10 cellular contexts compared by ENCODE assay signal in genomic region chr11:107912415-107912814, GRCh38. TPM values are rescaled to one million over a fixed set of nuclear protein-coding genes. Genes with fewer than 3 reads are reported as not detected.
A peak's percentile ranks its signal among the peaks of the same experiment; 100 is the strongest.
DNase-seq lines count a peak whose midpoint lies in the region; TF ChIP-seq lines count a peak whose summit lies in the region.
"Not testable (repeated sequence)": the region's sequence is repeated elsewhere in the genome, so short reads cannot be mapped to it uniquely, and the experiment has no call there.
"Had no signal": no experiment of that assay in that cellular context is flagged by ENCODE, and none has a peak within 500 bp of the region (broad histone marks: within the 10 kb centered on the region; RNA-seq: fewer than 3 reads in every experiment).

No MANE protein-coding gene starts in this region.

- not testable (repeated sequence) for H3K36me3 Mint-ChIP-seq in activated CD4-positive, alpha-beta T cell treated with anti-CD3 and anti-CD28 coated beads, Interleukin-2, amount 10 ng/mL, durations not matched to agents 24 days and 14 days (ENCODE audit: low read depth)

- H3K4me3 Mint-ChIP-seq in activated CD4-positive, alpha-beta T cell treated with anti-CD3 and anti-CD28 coated beads, Interleukin-2, amount 10 ng/mL, durations not matched to agents 24 days and 14 days, result not testable (repeated sequence)

- H3K36me3 ChIP-seq in testis (ENCODE audit: low read depth, missing control alignments), result not testable (repeated sequence)

- H3K4me3 ChIP-seq in testis, result peak overlapping the region; percentile 29 to 38

- not testable (repeated sequence) for H3K9me3 ChIP-seq in testis

- not testable (repeated sequence) for TF ChIP-seq POLR2A in testis (IDR thresholded peaks at IDR 0.05)

- not testable (repeated sequence) for TF ChIP-seq CTCF in testis (IDR thresholded peaks at IDR 0.05)

- not testable (repeated sequence) for H3K4me1 Mint-ChIP-seq in activated CD4-positive, alpha-beta T cell treated with anti-CD3 and anti-CD28 coated beads, Interleukin-2, amount 10 ng/mL, durations not matched to agents 24 days and 14 days

- not testable (repeated sequence) for H3K27me3 Mint-ChIP-seq in activated CD4-positive, alpha-beta T cell treated with anti-CD3 and anti-CD28 coated beads, Interleukin-2, amount 10 ng/mL, durations not matched to agents 24 days and 14 days

- peak; percentile 3 for DNase-seq in activated CD4-positive, alpha-beta T cell treated with anti-CD3 and anti-CD28 coated beads, Interleukin-2, amount 10 ng/mL, durations not matched to agents 24 days and 14 days
- not testable (repeated sequence) for DNase-seq in testis

- not testable (repeated sequence) for H3K4me1 ChIP-seq in testis

- H3K9me3 Mint-ChIP-seq in activated CD4-positive, alpha-beta T cell treated with anti-CD3 and anti-CD28 coated beads, Interleukin-2, amount 10 ng/mL, durations not matched to agents 24 days and 14 days, result not testable (repeated sequence)

- H3K27ac Mint-ChIP-seq in activated CD4-positive, alpha-beta T cell treated with anti-CD3 and anti-CD28 coated beads, Interleukin-2, amount 10 ng/mL, durations not matched to agents 24 days and 14 days, result not testable (repeated sequence)

- 60 to 63% methylated on average over 3 to 13 of the region's 38 CpGs for WGBS in testis, 2 donors

- H3K27ac ChIP-seq in testis, result not testable (repeated sequence)

- not testable (repeated sequence) for H3K27me3 ChIP-seq in testis

- intact Hi-C loops in activated CD4-positive, alpha-beta T cell treated with anti-CD3 and anti-CD28 coated beads, Interleukin-2, amount 10 ng/mL, durations not matched to agents 24 days and 14 days (cut with micrococcal nuclease); testis (cut with DNase I; ENCODE audit: low total_unique reads): not testable (repeated sequence)

RNA-seq across cellular contexts. Expression of gene RAB39A, which starts 15.8 kb away (rescaled TPM):
- total RNA-seq in activated CD4-positive, alpha-beta T cell treated with anti-CD3 and anti-CD28 coated beads, Interleukin-2, amount 10 ng/mL, durations not matched to agents 24 days and 14 days, result not detected in 2 replicates
- 1 to 10 TPM; 1.6 to 1.9 TPM for total RNA-seq in testis
- polyA plus RNA-seq in testis (ENCODE audit: insufficient read depth, low read depth, low replicate concordance), result 2.0 TPM
- total RNA-seq: Calu3; CD4-positive, alpha-beta T cell; CD4-positive, CD25-positive, alpha-beta regulatory T cell; CD8-positive, alpha-beta T cell had no signal
- polyA plus RNA-seq: AG04450; BJ; CD4-positive, alpha-beta memory T cell; CD8-positive, alpha-beta memory T cell had no signal

RNA-seq across cellular contexts. Expression of gene SLC35F2, which starts 53.8 kb away (rescaled TPM):
- 31.9 and 35.1 TPM in 2 replicates for total RNA-seq in activated CD4-positive, alpha-beta T cell treated with anti-CD3 and anti-CD28 coated beads, Interleukin-2, amount 10 ng/mL, durations not matched to agents 24 days and 14 days
- total RNA-seq in testis, result 10 to 100 TPM in 1 of 2 donors, 1 to 10 TPM in 1; 8.0 to 12.9 TPM
- 7.8 TPM for polyA plus RNA-seq in testis (ENCODE audit: insufficient read depth, low read depth, low replicate concordance)
